ENCODE assay signal across 8 cellular contexts in the genomic region with DNA sequence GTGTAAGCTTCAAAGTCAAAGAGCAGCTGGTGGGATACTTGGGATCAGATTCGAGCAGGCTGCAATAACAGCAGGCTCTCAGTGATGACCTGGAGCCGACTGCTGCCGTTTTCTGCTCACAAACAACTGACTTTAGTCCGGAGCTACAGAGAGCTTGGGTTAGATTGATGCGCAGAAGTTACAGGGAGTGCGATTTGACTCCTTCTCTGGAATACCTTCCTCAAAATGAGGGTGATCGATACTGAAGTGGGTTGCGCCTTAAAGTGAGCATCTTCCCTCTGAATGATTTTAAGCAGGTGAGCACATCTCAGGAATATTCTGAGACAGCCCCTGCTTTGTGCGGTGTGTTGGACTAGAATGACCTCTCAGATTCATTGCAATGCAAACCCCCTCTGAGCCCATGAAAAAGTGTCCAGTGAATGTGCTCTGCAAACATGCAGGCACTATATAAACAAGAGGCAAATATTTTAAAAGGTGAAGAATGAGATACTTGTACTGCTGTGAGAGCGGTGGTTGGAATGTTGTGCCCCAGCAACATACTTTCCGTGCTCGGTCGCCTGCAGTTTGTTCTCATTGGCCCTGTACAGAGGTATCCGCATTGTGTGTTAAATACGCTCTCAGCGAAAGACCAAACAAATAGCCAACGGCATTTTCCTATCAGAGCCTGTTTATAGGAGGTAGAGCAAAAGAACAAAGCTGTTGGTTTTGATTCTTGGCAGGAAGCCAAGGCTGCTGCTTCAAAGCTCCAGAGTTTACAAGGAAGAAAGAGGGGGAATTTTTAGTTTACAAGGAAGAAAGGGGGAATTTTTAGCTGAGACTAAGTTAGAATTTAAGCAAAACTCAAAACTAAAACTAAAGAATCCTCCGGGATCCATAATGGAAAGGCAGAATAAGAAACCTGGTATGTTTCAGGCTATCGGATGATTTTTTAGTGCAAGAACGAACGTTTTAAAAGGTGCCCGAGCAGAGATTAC.
A peak's percentile ranks its signal among the peaks of the same experiment; 100 is the strongest.
DNase-seq lines count a peak whose midpoint lies in the region; ATAC-seq and TF ChIP-seq lines count a peak whose summit lies in the region.

No MANE protein-coding gene starts in this region.

- no peak for TF ChIP-seq POLR2A in right lobe of liver (IDR thresholded peaks at IDR 0.05)

- H3K27ac ChIP-seq in right lobe of liver (no peak overlapping the region), urinary bladder (ENCODE audit: low read depth) (peak overlapping the region; percentile 34)

- peak; percentile 20 to 53 for DNase-seq in NCI-H2081 (lab: John Stamatoyannopoulos, UW)
- no peak for DNase-seq in NCI-H2081 treated with DMSO at 0.1 percent for 48 hours (lab: John Stamatoyannopoulos, UW)
- DNase-seq in cerebellar cortex (ENCODE audit: low spot score) = peak; percentile 28
- no peak for DNase-seq in right lobe of liver
- no peak for DNase-seq in activated CD4-positive, alpha-beta T cell treated with anti-CD3 and anti-CD28 coated beads, Interleukin-2, amount 50 U/mL, for 4 hours

- no peaks in the 10 kb centered on the region for H3K27me3 ChIP-seq in right lobe of liver

- H3K9me3 ChIP-seq in right lobe of liver = no peaks in the 10 kb centered on the region

- no peak for TF ChIP-seq CTCF in right lobe of liver (IDR thresholded peaks at IDR 0.05)

- intact Hi-C loops in right lobe of liver (cut with DNase I) = no loop called here

- 47% methylated on average over 21 of the region's 22 CpGs for WGBS in right lobe of liver (ENCODE audit: insufficient coverage, low coverage, low lambda C conversion rate, missing lambda C conversion rate)
- WGBS in urinary bladder = 35% methylated on average over 22 of the region's 22 CpGs

- H3K4me1 ChIP-seq in right lobe of liver (peaks cover 0 to 16% (median 0%) of the 10 kb centered on the region in 4 donors), urinary bladder (ENCODE audit: insufficient read depth) (no peaks in the 10 kb centered on the region)

- ATAC-seq in right lobe of liver = peak; percentile 35 to 57 (median 50)
- no peak for ATAC-seq in GM19328 (IDR thresholded peaks at IDR 0.05; ENCODE audit: unreplicated experiment)
- ATAC-seq in HG03432 (IDR thresholded peaks at IDR 0.05; ENCODE audit: unreplicated experiment) = no peak

- H3K4me3 ChIP-seq in right lobe of liver = no peak overlapping the region
- no peak overlapping the region for H3K4me3 ChIP-seq in urinary bladder (ENCODE audit: low read depth, low read length)

- H3K36me3 ChIP-seq in right lobe of liver (no peaks in the 10 kb centered on the region), urinary bladder (ENCODE audit: insufficient read depth) (no peaks in the 10 kb centered on the region)

Comparison
In these comparisons a context has a peak if more than half of its experiments do, and no peak if none do; other contexts are left out.
1. DNase-seq: peak in NCI-H2081 (2 of 2) and cerebellar cortex (single experiment); none in NCI-H2081 treated with DMSO at 0.1 percent for 48 hours (single experiment), right lobe of liver (0 of 3) and activated CD4-positive, alpha-beta T cell treated with anti-CD3 and anti-CD28 coated beads, Interleukin-2, amount 50 U/mL, for 4 hours (0 of 2).
2. ATAC-seq: peak in right lobe of liver (4 of 4); none in GM19328 (single experiment) and HG03432 (single experiment).